8 cellular contexts compared by ENCODE assay signal in genomic region chr2:189783927-189784867, GRCh38. TPM values are rescaled to one million over a fixed set of nuclear protein-coding genes. Genes with fewer than 3 reads are reported as not detected.
DNase-seq lines count a peak whose midpoint lies in the region; TF ChIP-seq lines count a peak whose summit lies in the region.

Gene ORMDL1, minus strand, starts transcription at chr2:189784339. Its CDS starts 1,744 bp downstream, at chr2:189782595.
Gene PMS1, plus strand, starts transcription at chr2:189784450. Its CDS starts 7,360 bp downstream, at chr2:189791810.

- DNase-seq in GM04504 (ENCODE audit: low read depth) (peak; percentile 89), HFFc6 (peak; percentile 94), NAMALWA (ENCODE audit: low spot score) (peak; percentile 96), SK-MEL-5 (ENCODE audit: low read depth, low spot score) (peak; percentile 93), foreskin melanocyte (peak; percentile 95), stromal cell of bone marrow (ENCODE audit: low read depth) (peak; percentile 91)
- DNase-seq in activated naive CD4-positive, alpha-beta T cell treated with Interleukin-2 at 50 U/mL for 16 hours, result peak; percentile 95

- H3K9me3 ChIP-seq in neuron (ENCODE audit: low read length), result no peaks in the 10 kb centered on the region

- peaks cover 13% of the 10 kb centered on the region for H3K4me1 ChIP-seq in neuron (ENCODE audit: insufficient read depth, low read length)

- H3K36me3 Mint-ChIP-seq in HFFc6 (ENCODE audit: low read depth), result peaks cover 43% of the 10 kb centered on the region

- no peaks in the 10 kb centered on the region for H3K27me3 ChIP-seq in neuron (ENCODE audit: insufficient read depth, low read length)

- peak within 1 kb of the TSS; percentile 91 for H3K27ac Mint-ChIP-seq in HFFc6

- no peaks in the 10 kb centered on the region for H3K27me3 Mint-ChIP-seq in HFFc6 (ENCODE audit: insufficient read depth)

- peaks cover 44% of the 10 kb centered on the region for H3K4me1 Mint-ChIP-seq in HFFc6 (ENCODE audit: low read depth)

- in situ Hi-C loops in SK-MEL-5 (cut with HindIII; ENCODE audit: low pct_unique_long_range_greater_than_20kb, low sequenced_read_pairs), result no loop called here

- H3K4me3 ChIP-seq in neuron (ENCODE audit: low read length), result peak within 1 kb of the TSS; percentile 92

- H3K4me3 Mint-ChIP-seq in HFFc6, result peak within 1 kb of the TSS; percentile 93

- peak within 1 kb of the TSS; percentile 21 for H2AFZ ChIP-seq in neuron (ENCODE audit: low read depth, low read length)

- TF ChIP-seq CTCF in HFFc6 (IDR thresholded peaks at IDR 0.05), result no peak

- peaks cover 47% of the 10 kb centered on the region for H3K36me3 ChIP-seq in neuron (ENCODE audit: insufficient read depth, low read length)

- H3K9me3 Mint-ChIP-seq in HFFc6, result no peaks in the 10 kb centered on the region

RNA-seq across cellular contexts. Expression of gene ORMDL1, which starts in this region (rescaled TPM):
- total RNA-seq in HFFc6 (2021; fragmentation: NEBNext Ultra II Directional; extraction: Animal tissue kit (Norgen Biotek cat#: 25700)), result 10 to 100 TPM; 48.6 to 70.2 (median 60.3) TPM
- total RNA-seq in SK-MEL-5 (2014; rRNA removed; shearing (Covaris generic)), result 80.6 and 90.7 TPM in 2 replicates
- 41.3 and 43.4 TPM in 2 replicates for polyA plus RNA-seq in SK-MEL-5 (2015; cell fraction: cytosol; rRNA removed)
- polyA plus RNA-seq in SK-MEL-5 (2015; cell fraction: nucleus; rRNA removed), result 493 and 563 TPM in 2 replicates

RNA-seq across cellular contexts. Expression of gene PMS1, which starts in this region (rescaled TPM):
- total RNA-seq in HFFc6 (2021; fragmentation: NEBNext Ultra II Directional; extraction: Animal tissue kit (Norgen Biotek cat#: 25700)), result 10 to 100 TPM; 18.9 to 22.8 (median 20.5) TPM
- 13.6 and 15.9 TPM in 2 replicates for total RNA-seq in SK-MEL-5 (2014; rRNA removed; shearing (Covaris generic))
- polyA plus RNA-seq in SK-MEL-5 (2015; cell fraction: cytosol; rRNA removed), result 7.9 and 11.0 TPM in 2 replicates
- polyA plus RNA-seq in SK-MEL-5 (2015; cell fraction: nucleus; rRNA removed), result 32.8 and 36.4 TPM in 2 replicates

Comparison
In these comparisons a context has a peak if more than half of its experiments do, and no peak if none do; other contexts are left out.
1. Peak in every context shown above with its lines: DNase-seq and H3K4me3 ChIP-seq.